In genomic region chr1:109133815-109134214, GRCh38 we compare ENCODE assay signal across 10 cellular contexts. TPM values are rescaled to one million over a fixed set of nuclear protein-coding genes. Genes with fewer than 3 reads are reported as not detected.
A peak's percentile ranks its signal among the peaks of the same experiment; 100 is the strongest.
DNase-seq lines count a peak whose midpoint lies in the region; ATAC-seq, FAIRE-seq and TF ChIP-seq lines count a peak whose summit lies in the region.
"Had no signal": no experiment of that assay in that cellular context is flagged by ENCODE, and none has a peak within 500 bp of the region (broad histone marks: within the 10 kb centered on the region; RNA-seq: fewer than 3 reads in every experiment).

No MANE protein-coding gene starts in this region.

- peak overlapping the region; percentile 60 for H3K27ac ChIP-seq in left ventricle myocardium inferior (replicated peaks)
- peak overlapping the region; percentile 58 for H3K27ac ChIP-seq in thymus (ENCODE audit: low read depth)

- H3K27me3 ChIP-seq in left ventricle myocardium inferior (ENCODE audit: low read depth), result no peaks in the 10 kb centered on the region
- H3K27me3 ChIP-seq in thymus (ENCODE audit: control insufficient read depth, insufficient read depth), result no peaks in the 10 kb centered on the region
- H3K27me3 ChIP-seq in BE2C, result no peaks in the 10 kb centered on the region; the same call in 1 of the 2 replicates

- no peaks in the 10 kb centered on the region for H3K9me3 Mint-ChIP-seq in activated CD4-positive, alpha-beta T cell treated with anti-CD3 and anti-CD28 coated beads for 36 hours (ENCODE audit: low read depth)

- H3K36me3 Mint-ChIP-seq in activated CD4-positive, alpha-beta T cell treated with anti-CD3 and anti-CD28 coated beads for 36 hours (ENCODE audit: low read depth), result no peaks in the 10 kb centered on the region

- POLR2A ChIA-PET in activated CD4-positive, alpha-beta T cell treated with anti-CD3 and anti-CD28 coated beads for 36 hours (lab: Charles Lee), result no interaction called here

- 61% methylated on average over 2 of the region's 2 CpGs for WGBS in thymus

- ATAC-seq in activated CD4-positive, alpha-beta T cell treated with anti-CD3 and anti-CD28 coated beads for 36 hours, result no peak

- intact Hi-C loops in activated CD4-positive, alpha-beta T cell treated with anti-CD3 and anti-CD28 coated beads for 36 hours (cut with DNase I, micrococcal nuclease), result no loop called here
- intact Hi-C loops in left ventricle myocardium inferior (cut with micrococcal nuclease), result no loop called here

- H3K27me3 Mint-ChIP-seq in activated CD4-positive, alpha-beta T cell treated with anti-CD3 and anti-CD28 coated beads for 36 hours, result no peaks in the 10 kb centered on the region

- H3K27ac Mint-ChIP-seq in activated CD4-positive, alpha-beta T cell treated with anti-CD3 and anti-CD28 coated beads for 36 hours, result peak overlapping the region; percentile 22

- peak; percentile 38 for DNase-seq in activated CD4-positive, alpha-beta T cell treated with anti-CD3 and anti-CD28 coated beads for 36 hours
- DNase-seq in activated CD4-positive, alpha-beta T cell treated with anti-CD3 and anti-CD28 coated beads, Interleukin-2, amount 50 U/mL, for 48 hours, result no peak
- DNase-seq in NCI-H446 (lab: John Stamatoyannopoulos, UW), result peak; percentile 97 to 99
- peak; percentile 69 for DNase-seq in left ventricle myocardium inferior
- no peak for DNase-seq in frontal cortex (ENCODE audit: low spot score in 2 of 2)
- no peak for DNase-seq in BE2C
- no peak for DNase-seq in NCI-H2227 (lab: John Stamatoyannopoulos, UW; ENCODE audit: unreplicated experiment)
- DNase-seq: SIG-M5 had no signal

- peaks cover 27% of the 10 kb centered on the region for H3K4me1 Mint-ChIP-seq in activated CD4-positive, alpha-beta T cell treated with anti-CD3 and anti-CD28 coated beads for 36 hours

- TF ChIP-seq CTCF in left ventricle myocardium inferior (IDR thresholded peaks at IDR 0.05; ENCODE audit: borderline replicate concordance) (no peak), BE2C (IDR thresholded peaks at IDR 0.05; ENCODE audit: low read depth, low read length) (no peak)

- H3K9me3 ChIP-seq in left ventricle myocardium inferior (replicated peaks) (no peaks in the 10 kb centered on the region), thymus (ENCODE audit: control insufficient read depth) (no peaks in the 10 kb centered on the region), BE2C (no peaks in the 10 kb centered on the region)
- H3K9me3 ChIP-seq: HAP-1 had no signal

- H3K36me3 ChIP-seq in left ventricle myocardium inferior (no peaks in the 10 kb centered on the region), thymus (ENCODE audit: control insufficient read depth, insufficient read depth) (no peaks in the 10 kb centered on the region), BE2C (no peaks in the 10 kb centered on the region)
- H3K36me3 ChIP-seq: HAP-1 had no signal

- CTCF ChIA-PET in activated CD4-positive, alpha-beta T cell treated with anti-CD3 and anti-CD28 coated beads for 36 hours (lab: Charles Lee), result interaction anchor here (0.6 to 0.9 kb wide), 4 partner anchors 8 to 466 kb away, joined by 3 to 5 read pairs (median 3); no protein-coding TSS in a partner anchor

- peaks cover 18% of the 10 kb centered on the region for H3K4me1 ChIP-seq in left ventricle myocardium inferior
- H3K4me1 ChIP-seq in thymus (ENCODE audit: control insufficient read depth, insufficient read depth, low read length), result peaks cover 12% of the 10 kb centered on the region
- H3K4me1 ChIP-seq in BE2C, result peaks cover 14% of the 10 kb centered on the region
- H3K4me1 ChIP-seq: HAP-1 had no signal

- H3K4me3 Mint-ChIP-seq in activated CD4-positive, alpha-beta T cell treated with anti-CD3 and anti-CD28 coated beads for 36 hours, result no peak overlapping the region

- FAIRE-seq in frontal cortex (lab: Jason Lieb, UNC), result no peak

- no peak overlapping the region for H3K4me3 ChIP-seq in left ventricle myocardium inferior
- H3K4me3 ChIP-seq in thymus (ENCODE audit: low read length), result no peak overlapping the region
- no peak overlapping the region for H3K4me3 ChIP-seq in BE2C (ENCODE audit: low read depth, low read length)
- H3K4me3 ChIP-seq: HAP-1 had no signal

RNA-seq across cellular contexts. Expression of gene ELAPOR1, which starts 19.9 kb away (rescaled TPM):
- 1 to 10 TPM; 7.1 to 8.7 TPM for total RNA-seq in activated CD4-positive, alpha-beta T cell treated with anti-CD3 and anti-CD28 coated beads for 36 hours
- total RNA-seq in left ventricle myocardium inferior (0.19 TPM), frontal cortex (15.9 TPM)
- 1.2 TPM for polyA plus RNA-seq in thymus
- 1.3 TPM for polyA plus RNA-seq in BE2C (2012; ENCODE audit: insufficient read depth, insufficient read length, low read depth)

RNA-seq across cellular contexts. Expression of gene TMEM167B, which starts 43.3 kb away (rescaled TPM):
- 10 to 100 TPM; 26.8 to 28.4 TPM for total RNA-seq in activated CD4-positive, alpha-beta T cell treated with anti-CD3 and anti-CD28 coated beads for 36 hours
- 30.3 TPM for total RNA-seq in left ventricle myocardium inferior
- polyA plus RNA-seq in thymus, result 30.0 TPM
- 44.4 TPM for total RNA-seq in frontal cortex
- 29.2 TPM for polyA plus RNA-seq in BE2C (2012; ENCODE audit: insufficient read depth, insufficient read length, low read depth)

RNA-seq across cellular contexts. Expression of gene TAF13, which starts 58.0 kb away (rescaled TPM):
- total RNA-seq in activated CD4-positive, alpha-beta T cell treated with anti-CD3 and anti-CD28 coated beads for 36 hours, result 10 to 100 TPM; 12.1 to 20.1 TPM
- total RNA-seq in left ventricle myocardium inferior, result 71.6 TPM
- polyA plus RNA-seq in thymus, result 40.6 TPM
- 74.6 TPM for total RNA-seq in frontal cortex
- 49.7 TPM for polyA plus RNA-seq in BE2C (2012; ENCODE audit: insufficient read depth, insufficient read length, low read depth)

Comparison
In these comparisons a context has a peak if more than half of its experiments do, and no peak if none do; other contexts are left out.
1. DNase-seq: peak in activated CD4-positive, alpha-beta T cell treated with anti-CD3 and anti-CD28 coated beads for 36 hours (single experiment), NCI-H446 (2 of 2) and left ventricle myocardium inferior (single experiment); none in activated CD4-positive, alpha-beta T cell treated with anti-CD3 and anti-CD28 coated beads, Interleukin-2, amount 50 U/mL, for 48 hours (0 of 2), frontal cortex (0 of 2), BE2C (single experiment) and NCI-H2227 (single experiment).